In genomic region chr9:33511184-33511517, GRCh38 we compare ENCODE assay signal across 8 cellular contexts. TPM values are rescaled to one million over a fixed set of nuclear protein-coding genes. Genes with fewer than 3 reads are reported as not detected.
DNase-seq lines count a peak whose midpoint lies in the region; FAIRE-seq and TF ChIP-seq lines count a peak whose summit lies in the region.
"Not testable (repeated sequence)": the region's sequence is repeated elsewhere in the genome, so short reads cannot be mapped to it uniquely, and the experiment has no call there.

No MANE protein-coding gene starts in this region.

- not testable (repeated sequence) for DNase-seq in CD14-positive monocyte (ENCODE audit: low spot score); astrocyte of the spinal cord (ENCODE audit: low read depth, low spot score); epithelial cell of proximal tubule (ENCODE audit: low read depth); testis

- WGBS in HUES64, result 3% methylated on average over 8 of the region's 8 CpGs
- 0% methylated on average over 8 of the region's 8 CpGs for WGBS in testis, 2 donors

- not testable (repeated sequence) for H3K4me1 Mint-ChIP-seq in CD14-positive monocyte

- H3K36me3 ChIP-seq in HUES64 (ENCODE audit: insufficient read depth, low read length); neutrophil; testis (ENCODE audit: low read depth, missing control alignments): not testable (repeated sequence)

- peak overlapping the region; percentile 98 to 99 for H3K4me3 Mint-ChIP-seq in CD14-positive monocyte

- H3K4me1 ChIP-seq in HUES64 (ENCODE audit: insufficient read depth, low read length); neutrophil (ENCODE audit: control insufficient read depth in 1 of 2, insufficient read depth in 1 of 2, low read depth in 1 of 2, low read length in 1 of 2); testis: not testable (repeated sequence)

- intact Hi-C loops in CD14-positive monocyte (cut with micrococcal nuclease); testis (cut with DNase I; ENCODE audit: low total_unique reads): not testable (repeated sequence)

- not testable (repeated sequence) for TF ChIP-seq CTCF in CD14-positive monocyte (IDR thresholded peaks at IDR 0.05); astrocyte of the spinal cord (IDR thresholded peaks at IDR 0.05; ENCODE audit: low read depth, low read length); epithelial cell of proximal tubule (conservative IDR thresholded peaks at IDR 0.05; ENCODE audit: low read depth, low read length); neutrophil (IDR thresholded peaks at IDR 0.05); testis (IDR thresholded peaks at IDR 0.05)

- in situ Hi-C loops in astrocyte of the spinal cord (cut with HindIII; ENCODE audit: low sequenced_read_pairs), result not testable (repeated sequence)

- peak overlapping the region; percentile 82 for H3K4me3 ChIP-seq in HUES64 (ENCODE audit: low read length)
- H3K4me3 ChIP-seq in astrocyte of the spinal cord (ENCODE audit: low read depth, low read length), result peak overlapping the region; percentile 53
- H3K4me3 ChIP-seq in epithelial cell of proximal tubule (ENCODE audit: low read depth, low read length), result peak overlapping the region; percentile 71
- peak overlapping the region; percentile 58 to 62 for H3K4me3 ChIP-seq in neutrophil (ENCODE audit: low read depth in 1 of 2, low read length in 1 of 2)
- peak overlapping the region; percentile 59 to 74 for H3K4me3 ChIP-seq in testis

- peak overlapping the region; percentile 77; the same call in 1 of the 2 replicates for H3K27ac ChIP-seq in HUES64 (ENCODE audit: low read depth, low read length)
- H3K27ac ChIP-seq in layer of hippocampus (ENCODE audit: low read depth, low read length), result peak overlapping the region; percentile 77
- not testable (repeated sequence) for H3K27ac ChIP-seq in neutrophil
- peak overlapping the region; percentile 93 for H3K27ac ChIP-seq in testis

- peak; percentile 34 for FAIRE-seq in TTC549 (lab: Jason Lieb, UNC)

- peaks cover 8 to 20% (median 14%) of the 10 kb centered on the region in 7 donors for H3K9me3 Mint-ChIP-seq in CD14-positive monocyte

- TF ChIP-seq POLR2A in testis (IDR thresholded peaks at IDR 0.05), result not testable (repeated sequence)

- not testable (repeated sequence) for H3K36me3 Mint-ChIP-seq in CD14-positive monocyte

- H3K9ac ChIP-seq in HUES64 (ENCODE audit: low read depth, low read length), result peak overlapping the region; percentile 93

- H3K27ac Mint-ChIP-seq in CD14-positive monocyte, result peak overlapping the region in 3 of 7 donors; percentile 79 to 96 (median 92)

- not testable (repeated sequence) for H3K27me3 ChIP-seq in HUES64 (ENCODE audit: insufficient read depth, low read length); layer of hippocampus (ENCODE audit: control insufficient read depth, insufficient read depth, low read length); neutrophil; testis

- H3K27me3 Mint-ChIP-seq in CD14-positive monocyte (ENCODE audit: low read depth in 3 of 3), result not testable (repeated sequence)

- not testable (repeated sequence) for H3K9me3 ChIP-seq in HUES64 (ENCODE audit: insufficient read depth, low read depth, low read length); neutrophil; testis

RNA-seq across cellular contexts. Expression of gene ANKRD18B, which starts 12.9 kb away (rescaled TPM):
- not detected for polyA plus RNA-seq in CD14-positive monocyte
- polyA plus RNA-seq in HUES64 (2013, experiment 1 of 2), result 7.5 TPM
- polyA plus RNA-seq in HUES64 (2013, experiment 2 of 2), result 10.8 TPM
- total RNA-seq in epithelial cell of proximal tubule, result 3.1 and 3.4 TPM in 2 replicates
- 10 to 100 TPM; 33.6 to 49.4 TPM for total RNA-seq in testis
- 6.3 TPM for polyA plus RNA-seq in testis (ENCODE audit: insufficient read depth, low read depth, low replicate concordance)

RNA-seq across cellular contexts. Expression of gene NOL6, which starts 37.4 kb away (rescaled TPM):
- polyA plus RNA-seq in CD14-positive monocyte (10 to 100 TPM in 1 of 2 donors, 1 to 10 TPM in 1; 4.6 to 10.1 TPM), testis (ENCODE audit: insufficient read depth, low read depth, low replicate concordance) (51.6 TPM)
- 30.8 TPM for polyA plus RNA-seq in HUES64 (2013, experiment 1 of 2)
- polyA plus RNA-seq in HUES64 (2013, experiment 2 of 2), result 24.1 TPM
- total RNA-seq in epithelial cell of proximal tubule (19.3 and 45.4 TPM in 2 replicates), testis (10 to 100 TPM; 40.4 to 45.4 TPM)
